ENCODE assay signal across 11 cellular contexts in the genomic region with DNA sequence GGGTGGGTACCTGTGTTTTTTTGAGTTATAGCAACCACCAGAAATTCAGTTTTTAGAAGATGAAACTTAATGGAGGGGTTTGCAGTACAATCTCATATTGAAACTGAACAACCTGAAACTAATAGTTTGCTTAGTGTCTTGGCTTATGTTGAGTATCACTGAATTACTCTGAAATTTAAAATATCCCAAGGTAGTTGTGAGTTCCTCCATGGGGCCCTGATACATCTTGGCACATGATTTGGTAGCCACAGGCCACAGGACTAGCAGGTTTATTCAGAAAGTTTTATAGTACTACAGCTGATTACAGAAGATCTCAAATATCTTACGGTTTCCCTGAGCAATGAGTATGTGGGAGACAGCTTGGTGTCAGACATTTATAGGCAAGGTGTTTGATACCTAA. TPM values are rescaled to one million over a fixed set of nuclear protein-coding genes. Genes with fewer than 3 reads are reported as not detected.
DNase-seq lines count a peak whose midpoint lies in the region; ATAC-seq, FAIRE-seq and TF ChIP-seq lines count a peak whose summit lies in the region.
"Had no signal": no experiment of that assay in that cellular context is flagged by ENCODE, and none has a peak within 500 bp of the region (broad histone marks: within the 10 kb centered on the region; RNA-seq: fewer than 3 reads in every experiment).

No MANE protein-coding gene starts in this region.

- H2AFZ ChIP-seq in K562 (ENCODE audit: low read depth, low read length) = no peak overlapping the region

- POLR2A ChIA-PET in K562 (lab: Yijun Ruan, JAX) = interaction anchor here (1.1 to 3.6 kb wide), 7 partner anchors 9 to 48 kb away, joined by 5 to 25 read pairs (median 10); partner anchors contain the start of genes ATP5F1B, NACA and PTGES3
- POLR2A ChIA-PET in HEK293T (lab: Yijun Ruan, JAX) = interaction anchor here (2.0 to 7.8 kb wide), 4 partner anchors 11 to 48 kb away, joined by 4 to 39 read pairs (median 15); partner anchors contain the start of genes ATP5F1B, NACA and PTGES3

- TF ChIP-seq RAD21 in K562 (CRISPR knock-in tag; conservative IDR thresholded peaks at IDR 0.05 in 1 of 2, IDR thresholded peaks at IDR 0.05 in 1 of 2) = no peak

- CTCF ChIA-PET in K562 (lab: Yijun Ruan, JAX; ENCODE audit: low intra/inter-chr PET ratio) = no interaction called here
- CTCF ChIA-PET in HEK293T (lab: Yijun Ruan, JAX) = interaction anchor here (2.0 kb wide), 1 partner anchor 41 kb away, joined by 6 read pairs; no protein-coding TSS in a partner anchor

- in situ Hi-C loops in K562 (cut with MboI) = no loop called here

- no peaks in the 10 kb centered on the region for H3K9me1 ChIP-seq in K562 (ENCODE audit: control insufficient read depth, insufficient read depth, low read length)

- H3K36me3 ChIP-seq in BLaER1 (peaks cover 92% of the 10 kb centered on the region), K562 (ENCODE audit: control insufficient read depth, insufficient read depth, low read length) (peaks cover 85% of the 10 kb centered on the region), MG63 (peaks cover 68% of the 10 kb centered on the region)

- peak; percentile 76 for ATAC-seq in GM19351 (IDR thresholded peaks at IDR 0.05; ENCODE audit: unreplicated experiment)
- peak; percentile 76 for ATAC-seq in HG03280 (IDR thresholded peaks at IDR 0.05; ENCODE audit: unreplicated experiment)
- no peak for ATAC-seq in K562

- no peak for FAIRE-seq in K562 (lab: Jason Lieb, UNC)

- 50% methylated on average over 1 of the region's 1 CpG for WGBS in K562 (ENCODE audit: insufficient coverage, low coverage, missing lambda C conversion rate)

- TF ChIP-seq EP300 in K562 (IDR thresholded peaks at IDR 0.05; ENCODE audit: low read length) = no peak

- no peaks in the 10 kb centered on the region for H3K9me3 ChIP-seq in BLaER1
- H3K9me3 ChIP-seq in K562 (replicated peaks; ENCODE audit: control insufficient read depth, insufficient read depth, low read depth, low read length) = no peaks in the 10 kb centered on the region
- H3K9me3 ChIP-seq in MG63 = no peaks in the 10 kb centered on the region
- H3K9me3 ChIP-seq: Caco-2, testis had no signal

- DNase-seq in K562 (ENCODE audit: extremely low read depth in 1 of 4, low spot score in 3 of 4) (no peak), MG63 (no peak), HEK293T (ENCODE audit: extremely low spot score) (no peak), NCI-H345 (lab: John Stamatoyannopoulos, UW) (no peak), NK-92 (lab: John Stamatoyannopoulos, UW; ENCODE audit: unreplicated experiment) (no peak)
- DNase-seq: Caco-2, NCI-H1417 treated with DMSO at 0.1 percent for 48 hours, testis had no signal

- H3K27me3 ChIP-seq in BLaER1 (no peaks in the 10 kb centered on the region), K562 (ENCODE audit: control insufficient read depth in 2 of 2, insufficient read depth in 2 of 2, low read length in 2 of 2) (no peaks in the 10 kb centered on the region), MG63 (no peaks in the 10 kb centered on the region)
- H3K27me3 ChIP-seq: testis had no signal

- no TSS peak for BruUV-seq in K562 (replicated peaks; lab: Mats Ljungman, UMichigan)

- H3K27ac ChIP-seq in BLaER1 (0 out of 2 replicates have a peak overlapping the region, but pooled peaks have one; percentile 6), K562 (ENCODE audit: extremely low read depth, low read depth, low read length) (peak overlapping the region; percentile 3; the same call in 1 of the 3 replicates)
- H3K27ac ChIP-seq: testis had no signal

- H3K4me1 ChIP-seq in BLaER1 = peaks cover 17% of the 10 kb centered on the region
- peaks cover 21 to 63% of the 10 kb centered on the region in 2 experiments; a peak in 4 of 5 replicates for H3K4me1 ChIP-seq in K562 (replicated peaks in 1 of 2; ENCODE audit: control insufficient read depth in 2 of 2, insufficient read depth in 2 of 2, low read length in 2 of 2)

- H3K4me2 ChIP-seq in BLaER1 = no peak overlapping the region
- H3K4me2 ChIP-seq in K562 (ENCODE audit: insufficient read depth, low read length) = peak overlapping the region; percentile 11; the same call in 1 of the 2 replicates

- H3K9ac ChIP-seq in BLaER1 (no peak overlapping the region), K562 (ENCODE audit: insufficient read depth in 1 of 2, low read depth in 2 of 2, low read length in 2 of 2) (no peak overlapping the region)

- TF ChIP-seq CTCF in K562 (IDR thresholded peaks at IDR 0.05 in 2 of 3, conservative IDR thresholded peaks at IDR 0.05 in 1 of 3; ENCODE audit: insufficient read depth in 2 of 3, low read depth in 1 of 3, low read length in 3 of 3) = no peak

- intact Hi-C loops in K562 (cut with micrococcal nuclease) = no loop called here

- peaks cover 99% of the 10 kb centered on the region for H3K79me2 ChIP-seq in K562 (ENCODE audit: control insufficient read depth, insufficient read depth, low read length)

- TF ChIP-seq POLR2A in K562 (conservative IDR thresholded peaks at IDR 0.05) = no peak

- peaks cover 100% of the 10 kb centered on the region for H4K20me1 ChIP-seq in BLaER1
- peaks cover 46% of the 10 kb centered on the region for H4K20me1 ChIP-seq in K562 (replicated peaks; ENCODE audit: control insufficient read depth, insufficient read depth, low read length)

- no peak overlapping the region for H3K4me3 ChIP-seq in BLaER1
- no peak overlapping the region for H3K4me3 ChIP-seq in K562
- H3K4me3 ChIP-seq in MG63 = no peak overlapping the region
- H3K4me3 ChIP-seq: testis had no signal

RNA-seq across cellular contexts. Expression of gene PTGES3, which starts 10.4 kb away (rescaled TPM):
- total RNA-seq in K562 (2011; cell fraction: chromatin; rRNA removed; ENCODE audit: low replicate concordance) = 48.9 and 100 TPM in 2 replicates
- total RNA-seq in K562 (2011; cell fraction: nucleolus; rRNA removed) = 50.0 and 54.2 TPM in 2 replicates
- total RNA-seq in K562 (2011; cell fraction: nucleoplasm; rRNA removed) = 77.5 and 136 TPM in 2 replicates
- 169 and 231 TPM in 2 replicates for total RNA-seq in K562 (2014; rRNA removed)
- total RNA-seq in K562 (2014; rRNA removed; fragmentation: Illumina TruSeq; extraction: Trizol) = 280 and 322 TPM in 2 replicates
- total RNA-seq in K562 (2015; rRNA removed; fragmentation: Illumina TruSeq; extraction: Trizol) = 251 and 256 TPM in 2 replicates
- 441 and 454 TPM in 2 replicates for total RNA-seq in K562 (2021)
- 163 and 170 TPM in 2 replicates for polyA plus RNA-seq in K562 (2011; rRNA removed)
- polyA plus RNA-seq in K562 (2011; cell fraction: cytosol; rRNA removed) = 35.7 and 66.1 TPM in 2 replicates
- 35.8 and 51.1 TPM in 2 replicates for polyA plus RNA-seq in K562 (2011; cell fraction: nucleus; rRNA removed)
- polyA plus RNA-seq in K562 (2012) = 358 and 436 TPM in 2 replicates
- 501 and 516 TPM in 2 replicates for polyA plus RNA-seq in K562 (2014; fragmentation: Illumina TruSeq; extraction: Trizol)
- 100 to 1,000 TPM; 163 to 185 TPM for polyA plus RNA-seq in K562 (2014; fragmentation: Nextera tagmentation; extraction: Ambion mirVana)
- polyA plus RNA-seq in K562 (2014; rRNA removed) = 213 and 263 TPM in 2 replicates
- 140 and 159 TPM in 2 replicates for polyA minus RNA-seq in K562 (2011; rRNA and poly(A)+ RNA removed)
- polyA minus RNA-seq in K562 (2011; cell fraction: cytosol; rRNA and poly(A)+ RNA removed) = 139 and 142 TPM in 2 replicates
- 24.8 and 39.2 TPM in 2 replicates for polyA minus RNA-seq in K562 (2011; cell fraction: nucleus; rRNA and poly(A)+ RNA removed)
- 52.8 and 98.9 TPM in 2 replicates for total RNA-seq in MG63 (2014; rRNA removed; shearing (Covaris generic); ENCODE audit: low replicate concordance)

RNA-seq across cellular contexts. Expression of gene ATP5F1B, which starts 31.9 kb away (rescaled TPM):
- 915 and 971 TPM in 2 replicates for total RNA-seq in K562 (2011; cell fraction: chromatin; rRNA removed; ENCODE audit: low replicate concordance)
- 708 and 730 TPM in 2 replicates for total RNA-seq in K562 (2011; cell fraction: nucleolus; rRNA removed)
- total RNA-seq in K562 (2011; cell fraction: nucleoplasm; rRNA removed) = 705 and 764 TPM in 2 replicates
- 908 and 1,391 TPM in 2 replicates for total RNA-seq in K562 (2014; rRNA removed)
- 1,412 and 1,463 TPM in 2 replicates for total RNA-seq in K562 (2014; rRNA removed; fragmentation: Illumina TruSeq; extraction: Trizol)
- total RNA-seq in K562 (2015; rRNA removed; fragmentation: Illumina TruSeq; extraction: Trizol) = 1,133 and 1,218 TPM in 2 replicates
- total RNA-seq in K562 (2021) = 1,519 and 1,587 TPM in 2 replicates
- polyA plus RNA-seq in K562 (2011; rRNA removed) = 3,125 and 3,469 TPM in 2 replicates
- 3,019 and 3,082 TPM in 2 replicates for polyA plus RNA-seq in K562 (2011; cell fraction: cytosol; rRNA removed)
- polyA plus RNA-seq in K562 (2011; cell fraction: nucleus; rRNA removed) = 1,901 and 2,779 TPM in 2 replicates
- 1,216 and 1,383 TPM in 2 replicates for polyA plus RNA-seq in K562 (2012)
- polyA plus RNA-seq in K562 (2014; fragmentation: Illumina TruSeq; extraction: Trizol) = 1,824 and 2,016 TPM in 2 replicates
- polyA plus RNA-seq in K562 (2014; fragmentation: Nextera tagmentation; extraction: Ambion mirVana) = 1,000 to 10,000 TPM; 1,043 to 1,482 TPM
- polyA plus RNA-seq in K562 (2014; rRNA removed) = 1,530 and 1,669 TPM in 2 replicates
- polyA minus RNA-seq in K562 (2011; rRNA and poly(A)+ RNA removed) = 2,231 and 2,600 TPM in 2 replicates
- polyA minus RNA-seq in K562 (2011; cell fraction: cytosol; rRNA and poly(A)+ RNA removed) = 1,182 and 1,204 TPM in 2 replicates
- polyA minus RNA-seq in K562 (2011; cell fraction: nucleus; rRNA and poly(A)+ RNA removed) = 185 and 410 TPM in 2 replicates
- 202 and 245 TPM in 2 replicates for total RNA-seq in MG63 (2014; rRNA removed; shearing (Covaris generic); ENCODE audit: low replicate concordance)

RNA-seq across cellular contexts. Expression of gene NACA, which starts 47.4 kb away (rescaled TPM):
- total RNA-seq in K562 (2011; cell fraction: chromatin; rRNA removed; ENCODE audit: low replicate concordance) = 132 and 260 TPM in 2 replicates
- 93.4 and 98.8 TPM in 2 replicates for total RNA-seq in K562 (2011; cell fraction: nucleolus; rRNA removed)
- total RNA-seq in K562 (2011; cell fraction: nucleoplasm; rRNA removed) = 176 and 303 TPM in 2 replicates
- total RNA-seq in K562 (2014; rRNA removed) (1,508 and 1,729 TPM in 2 replicates), K562 (2014; rRNA removed; fragmentation: Illumina TruSeq; extraction: Trizol) (2,249 and 2,401 TPM in 2 replicates), K562 (2015; rRNA removed; fragmentation: Illumina TruSeq; extraction: Trizol) (2,051 and 2,139 TPM in 2 replicates), K562 (2021) (1,030 and 1,135 TPM in 2 replicates)
- polyA plus RNA-seq in K562 (2011; rRNA removed) (1,225 and 1,538 TPM in 2 replicates), K562 (2014; fragmentation: Illumina TruSeq; extraction: Trizol) (1,591 and 1,645 TPM in 2 replicates), K562 (2014; fragmentation: Nextera tagmentation; extraction: Ambion mirVana) (1,000 to 10,000 TPM; 2,280 to 2,416 TPM), K562 (2014; rRNA removed) (1,506 and 1,626 TPM in 2 replicates)
- polyA plus RNA-seq in K562 (2011; cell fraction: cytosol; rRNA removed) = 364 and 765 TPM in 2 replicates
- 212 and 417 TPM in 2 replicates for polyA plus RNA-seq in K562 (2011; cell fraction: nucleus; rRNA removed)
- 1,935 and 2,376 TPM in 2 replicates for polyA plus RNA-seq in K562 (2012)
- 1,074 and 1,137 TPM in 2 replicates for polyA minus RNA-seq in K562 (2011; rRNA and poly(A)+ RNA removed)
- 239 and 257 TPM in 2 replicates for polyA minus RNA-seq in K562 (2011; cell fraction: cytosol; rRNA and poly(A)+ RNA removed)
- polyA minus RNA-seq in K562 (2011; cell fraction: nucleus; rRNA and poly(A)+ RNA removed) = 60.7 and 154 TPM in 2 replicates
- total RNA-seq in MG63 (2014; rRNA removed; shearing (Covaris generic); ENCODE audit: low replicate concordance) = 1,715 and 2,709 TPM in 2 replicates

RNA-seq across cellular contexts. Expression of gene BAZ2A, which starts 47.6 kb away (rescaled TPM):
- total RNA-seq in K562 (2011; cell fraction: chromatin; rRNA removed; ENCODE audit: low replicate concordance) = 610 and 900 TPM in 2 replicates
- 295 and 308 TPM in 2 replicates for total RNA-seq in K562 (2011; cell fraction: nucleolus; rRNA removed)
- total RNA-seq in K562 (2011; cell fraction: nucleoplasm; rRNA removed) = 357 and 370 TPM in 2 replicates
- total RNA-seq in K562 (2014; rRNA removed) (26.2 and 30.6 TPM in 2 replicates), K562 (2014; rRNA removed; fragmentation: Illumina TruSeq; extraction: Trizol) (18.4 and 22.5 TPM in 2 replicates), K562 (2015; rRNA removed; fragmentation: Illumina TruSeq; extraction: Trizol) (18.6 and 24.1 TPM in 2 replicates), K562 (2021) (72.1 and 86.4 TPM in 2 replicates)
- polyA plus RNA-seq in K562 (2011; rRNA removed) (60.2 and 106 TPM in 2 replicates), K562 (2014; fragmentation: Illumina TruSeq; extraction: Trizol) (74.3 and 82.1 TPM in 2 replicates), K562 (2014; fragmentation: Nextera tagmentation; extraction: Ambion mirVana) (10 to 100 TPM in 1 of 2 experiments, 1 to 10 TPM in 1; 4.5 to 22.2 TPM), K562 (2014; rRNA removed) (40.9 and 52.4 TPM in 2 replicates)
- 71.3 and 75.4 TPM in 2 replicates for polyA plus RNA-seq in K562 (2011; cell fraction: cytosol; rRNA removed)
- polyA plus RNA-seq in K562 (2011; cell fraction: nucleus; rRNA removed) = 204 and 222 TPM in 2 replicates
- 46.5 and 60.7 TPM in 2 replicates for polyA plus RNA-seq in K562 (2012)
- polyA minus RNA-seq in K562 (2011; rRNA and poly(A)+ RNA removed) = 102 and 122 TPM in 2 replicates
- 57.1 and 59.6 TPM in 2 replicates for polyA minus RNA-seq in K562 (2011; cell fraction: cytosol; rRNA and poly(A)+ RNA removed)
- polyA minus RNA-seq in K562 (2011; cell fraction: nucleus; rRNA and poly(A)+ RNA removed) = 64.6 and 113 TPM in 2 replicates
- total RNA-seq in MG63 (2014; rRNA removed; shearing (Covaris generic); ENCODE audit: low replicate concordance) = 2.4 and 7.6 TPM in 2 replicates
